In genomic region chr5:96997265-96997859, GRCh38 we compare ENCODE assay signal across 8 cellular contexts.
DNase-seq lines count a peak whose midpoint lies in the region; ATAC-seq and TF ChIP-seq lines count a peak whose summit lies in the region.

No MANE protein-coding gene starts in this region.

- H3K27ac Mint-ChIP-seq in central memory CD8-positive, alpha-beta T cell (ENCODE audit: low read depth): no peak overlapping the region
- H3K27ac Mint-ChIP-seq in memory B cell: no peak overlapping the region
- no peak overlapping the region for H3K27ac Mint-ChIP-seq in stimulated activated memory B cell treated with anti-CD40 and anti-IgM and Interleukin-4, amounts not matched to agents 10 μg/mL and 1 μg/mL and 100 μg/mL, for 72 hours

- peaks cover 14% of the 10 kb centered on the region for H3K4me1 Mint-ChIP-seq in central memory CD8-positive, alpha-beta T cell
- H3K4me1 Mint-ChIP-seq in memory B cell: peaks cover 12% of the 10 kb centered on the region
- peaks cover 19% of the 10 kb centered on the region for H3K4me1 Mint-ChIP-seq in stimulated activated memory B cell treated with anti-CD40 and anti-IgM and Interleukin-4, amounts not matched to agents 10 μg/mL and 1 μg/mL and 100 μg/mL, for 72 hours

- no peaks in the 10 kb centered on the region for H3K27me3 Mint-ChIP-seq in central memory CD8-positive, alpha-beta T cell
- H3K27me3 Mint-ChIP-seq in memory B cell: no peaks in the 10 kb centered on the region
- no peaks in the 10 kb centered on the region for H3K27me3 Mint-ChIP-seq in stimulated activated memory B cell treated with anti-CD40 and anti-IgM and Interleukin-4, amounts not matched to agents 10 μg/mL and 1 μg/mL and 100 μg/mL, for 72 hours

- H3K9me3 Mint-ChIP-seq in central memory CD8-positive, alpha-beta T cell: no peaks in the 10 kb centered on the region
- H3K9me3 Mint-ChIP-seq in memory B cell: no peaks in the 10 kb centered on the region
- H3K9me3 Mint-ChIP-seq in stimulated activated memory B cell treated with anti-CD40 and anti-IgM and Interleukin-4, amounts not matched to agents 10 μg/mL and 1 μg/mL and 100 μg/mL, for 72 hours: no peaks in the 10 kb centered on the region

- ATAC-seq in HG02763 (IDR thresholded peaks at IDR 0.05; ENCODE audit: unreplicated experiment) (peak; percentile 68), memory B cell (ENCODE audit: low read depth) (peak; percentile 80), GM19324 (IDR thresholded peaks at IDR 0.05; ENCODE audit: low FRiP score, unreplicated experiment) (no peak)
- ATAC-seq in central memory CD8-positive, alpha-beta T cell (replicated peaks; ENCODE audit: extremely low read depth, poor library complexity, severe bottlenecking): peak; percentile 64
- no peak for ATAC-seq in stimulated activated memory B cell treated with anti-CD40 and anti-IgM and Interleukin-4, amounts not matched to agents 10 μg/mL and 1 μg/mL and 100 μg/mL, for 72 hours

- peak; percentile 44 for TF ChIP-seq CTCF in AG09319 (IDR thresholded peaks at IDR 0.05; ENCODE audit: low read depth, low read length)

- peaks cover 41% of the 10 kb centered on the region for H3K36me3 Mint-ChIP-seq in central memory CD8-positive, alpha-beta T cell (ENCODE audit: insufficient read depth)
- H3K36me3 Mint-ChIP-seq in memory B cell: peaks cover 33% of the 10 kb centered on the region
- H3K36me3 Mint-ChIP-seq in stimulated activated memory B cell treated with anti-CD40 and anti-IgM and Interleukin-4, amounts not matched to agents 10 μg/mL and 1 μg/mL and 100 μg/mL, for 72 hours: peaks cover 43% of the 10 kb centered on the region

- no peak overlapping the region for H3K4me3 Mint-ChIP-seq in central memory CD8-positive, alpha-beta T cell
- H3K4me3 Mint-ChIP-seq in memory B cell: no peak overlapping the region
- no peak overlapping the region for H3K4me3 Mint-ChIP-seq in stimulated activated memory B cell treated with anti-CD40 and anti-IgM and Interleukin-4, amounts not matched to agents 10 μg/mL and 1 μg/mL and 100 μg/mL, for 72 hours

- DNase-seq in AG09319 (ENCODE audit: extremely low read depth, low read depth) (peak; percentile 32), Daoy (ENCODE audit: low read depth) (peak; percentile 26), NCI-H69 (lab: John Stamatoyannopoulos, UW) (peak; percentile 77), memory B cell (ENCODE audit: low spot score in 2 of 2) (peak in 1 of 2 donors; percentile 14)
- DNase-seq in central memory CD8-positive, alpha-beta T cell (ENCODE audit: low spot score in 2 of 2): no peak

Comparison
In these comparisons a context has a peak if more than half of its experiments do, and no peak if none do; other contexts are left out.
1. DNase-seq: peak in AG09319 (single experiment), Daoy (single experiment) and NCI-H69 (single experiment); none in central memory CD8-positive, alpha-beta T cell (0 of 2).
2. ATAC-seq: peak in HG02763 (single experiment), central memory CD8-positive, alpha-beta T cell (single experiment) and memory B cell (single experiment); none in GM19324 (single experiment) and stimulated activated memory B cell treated with anti-CD40 and anti-IgM and Interleukin-4, amounts not matched to agents 10 μg/mL and 1 μg/mL and 100 μg/mL, for 72 hours (single experiment).